In genomic region chr11:85965202-85965601, GRCh38 we compare ENCODE assay signal across 1 cellular context.
TF ChIP-seq lines count a peak whose summit lies in the region.

No MANE protein-coding gene starts in this region.

TF ChIP-seq in HepG2, 621 proteins besides CTCF, POLR2A, EP300 and RAD21 (continued from another document):
- TF ChIP-seq ZNF784 (CRISPR knock-in tag; IDR thresholded peaks at IDR 0.05; ENCODE audit: borderline replicate concordance), result no peak
